8 cellular contexts compared by ENCODE assay signal in the genomic region with DNA sequence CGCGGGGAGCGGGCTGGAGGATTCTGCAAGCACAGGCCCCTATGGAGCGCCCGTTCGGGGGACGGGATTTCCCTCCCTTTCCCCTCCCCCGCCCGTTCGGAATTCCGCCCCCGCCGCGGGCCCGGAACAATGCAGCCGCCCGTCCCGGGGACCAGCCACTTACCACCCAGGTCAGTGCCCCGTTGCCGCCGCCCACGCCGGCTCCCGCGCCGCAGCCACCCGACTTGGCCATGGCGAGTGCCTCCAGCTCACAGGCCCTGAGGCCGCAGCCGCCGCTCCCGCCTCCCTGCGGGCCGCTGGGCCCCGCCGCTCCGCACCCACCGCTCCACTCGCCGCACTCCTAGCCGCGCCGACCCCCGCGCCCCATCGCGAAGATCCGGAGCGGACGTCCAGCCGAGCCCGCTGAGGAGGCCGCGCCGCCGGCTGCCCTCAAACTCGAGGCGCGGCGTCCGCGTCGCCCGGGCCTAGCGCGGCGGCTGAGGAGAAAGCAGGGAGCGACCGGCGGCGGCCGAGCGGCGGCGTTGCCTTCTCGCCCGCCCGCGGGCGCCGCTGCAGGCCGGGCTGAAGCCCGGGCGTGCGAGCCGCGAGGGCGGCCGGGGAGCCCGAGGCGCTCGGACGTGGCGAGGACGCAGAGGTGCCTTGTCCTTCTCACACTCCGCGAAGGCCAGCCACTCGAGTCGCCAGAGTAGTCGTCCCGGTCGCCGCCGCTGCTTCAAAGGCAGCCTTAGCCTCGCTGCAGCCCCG. TPM values are rescaled to one million over a fixed set of nuclear protein-coding genes. Genes with fewer than 3 reads are reported as not detected.
A peak's percentile ranks its signal among the peaks of the same experiment; 100 is the strongest.
DNase-seq lines count a peak whose midpoint lies in the region; ATAC-seq, FAIRE-seq and TF ChIP-seq lines count a peak whose summit lies in the region.

No MANE protein-coding gene starts in this region.

- no peak overlapping the region for H2BK20ac ChIP-seq in H1 (ENCODE audit: low read length)

- DNase-seq in GM06990 (ENCODE audit: extremely low read depth, insufficient read length) (peak; percentile 84), H1 (ENCODE audit: low read depth in 1 of 2, low spot score in 2 of 2) (peak in 1 of 2 experiments; percentile 68), mesothelial cell of epicardium (ENCODE audit: low spot score in 2 of 2, unreplicated experiment in 2 of 2) (peak; percentile 60 to 71), KG1 (lab: John Stamatoyannopoulos, UW) (no peak)
- peak; percentile 51 to 54 (median 52) for DNase-seq in activated CD8-positive, alpha-beta memory T cell treated with anti-CD3 and anti-CD28 coated beads for 48 hours (ENCODE audit: low read depth in 2 of 3, low spot score in 2 of 3)
- peak; percentile 35 to 43 for DNase-seq in stimulated activated CD8-positive, alpha-beta memory T cell treated with anti-CD3 and anti-CD28 coated beads, Interleukin-2, amount 100 ng/mL, for 1 hour (ENCODE audit: low read depth in 2 of 2)

- H3K79me1 ChIP-seq in H1 (ENCODE audit: low read depth, low read length), result 0 out of 2 replicates have a peak, but pooled peaks cover 2% of the 10 kb centered on the region

- no peak overlapping the region for H3K14ac ChIP-seq in H1 (ENCODE audit: insufficient read length)

- H3K27ac ChIP-seq in H1 (ENCODE audit: low read depth, low read length), result peak overlapping the region; percentile 94

- H3K23me2 ChIP-seq in H1 (ENCODE audit: low read depth, low read length), result peaks cover 7% of the 10 kb centered on the region; the same call in 1 of the 2 replicates

- 1% methylated on average over 25 of the region's 106 CpGs; no CpG with 5 or more reads in 1 of the 2 experiments for WGBS in H1 (ENCODE audit: extremely low coverage in 1 of 2, insufficient coverage in 1 of 2, insufficient read length in 1 of 2, insufficient replicate concordance in 2 of 2, low coverage in 1 of 2, low lambda C conversion rate in 2 of 2, missing lambda C conversion rate in 1 of 2), 2 experiments

- no peak overlapping the region for H2BK120ac ChIP-seq in H1 (replicated peaks; ENCODE audit: low read depth, low read length)

- TF ChIP-seq RAD21 in H1 (IDR thresholded peaks at IDR 0.05 in 1 of 2, conservative IDR thresholded peaks at IDR 0.05 in 1 of 2; ENCODE audit: low read depth in 2 of 2, low read length in 2 of 2), result no peak

- peaks cover 7% of the 10 kb centered on the region; the same call in 1 of the 2 replicates for H3F3A ChIP-seq in Loucy (ENCODE audit: low read depth)

- no peak; a peak in 1 of 3 replicates for TF ChIP-seq POLR2A in H1 (IDR thresholded peaks at IDR 0.05; ENCODE audit: control extremely low read depth in 1 of 2, low read depth in 2 of 2, low read length in 2 of 2)

- H3K79me2 ChIP-seq in Loucy (ENCODE audit: insufficient read depth, low read length), result peaks cover 73% of the 10 kb centered on the region
- peaks cover 14 to 45% of the 10 kb centered on the region in 2 experiments for H3K79me2 ChIP-seq in H1 (ENCODE audit: control insufficient read depth in 1 of 2, insufficient read depth in 2 of 2, low read length in 2 of 2)

- no peaks in the 10 kb centered on the region for H3K27me3 Mint-ChIP-seq in mesothelial cell of epicardium (ENCODE audit: low read depth)

- peak overlapping the region; percentile 99 for H3K27ac Mint-ChIP-seq in mesothelial cell of epicardium

- H3K18ac ChIP-seq in H1 (ENCODE audit: extremely low read depth, low read length), result peak overlapping the region; percentile 84

- no peak for FAIRE-seq in H1 (lab: Jason Lieb, UNC)

- CTCF ChIA-PET in H1 (lab: Charles Lee; ENCODE audit: partially characterized antibody), result interaction anchor here (1.2 kb wide), 1 partner anchor 16 kb away, joined by 3 read pairs; no protein-coding TSS in a partner anchor

- no peak overlapping the region for H2BK15ac ChIP-seq in H1 (ENCODE audit: low read length)

- peaks cover 46% of the 10 kb centered on the region for H4K20me1 ChIP-seq in Loucy (ENCODE audit: insufficient read depth, low read length, poor library complexity, severe bottlenecking)
- H4K20me1 ChIP-seq in H1 (replicated peaks in 1 of 2; ENCODE audit: control insufficient read depth in 1 of 2, insufficient read depth in 2 of 2, low read length in 2 of 2), result peaks cover 6 to 10% of the 10 kb centered on the region in 2 experiments

- no peak overlapping the region for H2AFZ ChIP-seq in Loucy (ENCODE audit: low read length)
- H2AFZ ChIP-seq in H1 (ENCODE audit: low read length), result no peak overlapping the region

- H2AK5ac ChIP-seq in H1 (ENCODE audit: low read depth, low read length), result no peak overlapping the region

- H4K5ac ChIP-seq in H1 (ENCODE audit: insufficient read length, low read depth, low read length), result peak overlapping the region; percentile 82

- H3K4me3 ChIP-seq in GM06990 (replicated peaks; ENCODE audit: low read depth, low read length) (peak overlapping the region; percentile 73), Loucy (ENCODE audit: low read length, poor library complexity, severe bottlenecking) (peak overlapping the region; percentile 88), H1 (ENCODE audit: extremely low read depth in 1 of 4, insufficient read depth in 2 of 4, low read depth in 3 of 4, low read length in 4 of 4) (peak overlapping the region; percentile 60 to 86 (median 77))

- H3K4me2 ChIP-seq in Loucy (ENCODE audit: low read depth, low read length, poor library complexity, severe bottlenecking) (peak overlapping the region; percentile 78), H1 (ENCODE audit: insufficient read depth in 1 of 2, low read depth in 2 of 2, low read length in 2 of 2) (peak overlapping the region; percentile 75 to 79)

- peak; percentile 27 for ATAC-seq in GM21737 (IDR thresholded peaks at IDR 0.05; ENCODE audit: unreplicated experiment)

- no peak overlapping the region; the same call in 1 of the 2 replicates for H2BK5ac ChIP-seq in H1 (ENCODE audit: low read depth, low read length)

- peak overlapping the region; percentile 72 for H3K4ac ChIP-seq in H1 (replicated peaks; ENCODE audit: insufficient read length, low read depth, low read length)

- peak overlapping the region; percentile 94 for H4K91ac ChIP-seq in H1 (replicated peaks; ENCODE audit: insufficient read length, low read length)

- no peak overlapping the region for H2BK12ac ChIP-seq in H1 (ENCODE audit: low read depth, low read length)

- no peak overlapping the region for H3K23ac ChIP-seq in H1 (ENCODE audit: insufficient read length)

- H3K9me2 ChIP-seq in Loucy (replicated peaks; ENCODE audit: low read depth, low read length), result no peaks in the 10 kb centered on the region

- peak overlapping the region; percentile 95 for H4K8ac ChIP-seq in H1 (ENCODE audit: extremely low read depth, insufficient read depth, low read length)

- H3K4me1 ChIP-seq in Loucy (ENCODE audit: insufficient read depth, low read length, poor library complexity, severe bottlenecking) (peaks cover 57% of the 10 kb centered on the region), H1 (replicated peaks in 1 of 4; ENCODE audit: control insufficient read depth in 3 of 4, insufficient read depth in 4 of 4, low read length in 3 of 4) (peaks cover 0 to 11% (median 6%) of the 10 kb centered on the region in 4 experiments; a peak in 4 of 7 replicates)

- no peak for TF ChIP-seq CTCF in GM06990 (IDR thresholded peaks at IDR 0.05; ENCODE audit: insufficient read depth, low read length, poor library complexity, severe bottlenecking)
- no peak for TF ChIP-seq CTCF in Loucy (conservative IDR thresholded peaks at IDR 0.05; ENCODE audit: low read length)
- TF ChIP-seq CTCF in H1 (IDR thresholded peaks at IDR 0.05; ENCODE audit: control extremely low read depth in 1 of 3, insufficient read depth in 1 of 3, low read depth in 1 of 3, low read length in 3 of 3), result no peak
- no peak for TF ChIP-seq CTCF in mesothelial cell of epicardium (IDR thresholded peaks at IDR 0.05; ENCODE audit: unreplicated experiment)

- no peaks in the 10 kb centered on the region for H3K9me3 Mint-ChIP-seq in mesothelial cell of epicardium

- H3K36me3 Mint-ChIP-seq in mesothelial cell of epicardium, result no peaks in the 10 kb centered on the region

- TF ChIP-seq EP300 in H1 (IDR thresholded peaks at IDR 0.05; ENCODE audit: borderline replicate concordance in 1 of 2, low read depth in 2 of 2, low read length in 2 of 2), result no peak

- POLR2A ChIA-PET in H1 (lab: Charles Lee; ENCODE audit: partially characterized antibody), result interaction anchor here (1.0 to 1.8 kb wide), 3 partner anchors 102 to 193 kb away, joined by 4 to 5 read pairs (median 5); partner anchors contain the start of gene NGLY1

- peak overlapping the region; percentile 97 for H3K4me3 Mint-ChIP-seq in mesothelial cell of epicardium

- no peak overlapping the region for H3K56ac ChIP-seq in H1 (replicated peaks; ENCODE audit: insufficient read length, low read depth, low read length)

- H3K9me3 ChIP-seq in Loucy (ENCODE audit: insufficient read depth, low read depth, low read length) (no peaks in the 10 kb centered on the region), H1 (ENCODE audit: insufficient read depth in 2 of 2, low read depth in 1 of 2, low read length in 1 of 2) (no peaks in the 10 kb centered on the region)

- H3K36me3 ChIP-seq in GM06990 (ENCODE audit: control insufficient read depth, insufficient read depth, low read length) (no peaks in the 10 kb centered on the region), Loucy (ENCODE audit: insufficient read depth, low read length) (no peaks in the 10 kb centered on the region), H1 (ENCODE audit: control insufficient read depth in 2 of 4, insufficient read depth in 4 of 4, low read length in 3 of 4) (no peaks in the 10 kb centered on the region)

- no peaks in the 10 kb centered on the region for H3K27me3 ChIP-seq in GM06990 (replicated peaks; ENCODE audit: control insufficient read depth, insufficient read depth, low read length)
- peaks cover 11% of the 10 kb centered on the region for H3K27me3 ChIP-seq in Loucy (ENCODE audit: insufficient read depth, low read length, poor library complexity, severe bottlenecking)
- H3K27me3 ChIP-seq in H1 (replicated peaks in 1 of 4; ENCODE audit: control insufficient read depth in 3 of 4, extremely low read depth in 1 of 4, insufficient read depth in 3 of 4, low read length in 3 of 4), result no peaks in the 10 kb centered on the region

- H3K9ac ChIP-seq in Loucy (ENCODE audit: low read depth, low read length, poor library complexity, severe bottlenecking) (peak overlapping the region; percentile 86), H1 (replicated peaks in 1 of 4; ENCODE audit: extremely low read depth in 1 of 4, low read depth in 3 of 4, low read length in 3 of 4) (peak overlapping the region; percentile 86 to 97 (median 94))

- H3K4me1 Mint-ChIP-seq in mesothelial cell of epicardium, result peaks cover 48% of the 10 kb centered on the region

RNA-seq across cellular contexts. Expression of gene TOP2B, which starts 0.5 kb away (rescaled TPM):
- 188 and 206 TPM in 2 replicates for total RNA-seq in H1 (2021; fragmentation: NEBNext Ultra II Directional; extraction: Animal tissue kit (Norgen Biotek cat#: 25700))
- 15.7 and 34.9 TPM in 2 replicates for polyA plus RNA-seq in H1 (2011; rRNA removed)
- polyA plus RNA-seq in H1 (2011; cell fraction: cytosol; rRNA removed), result 48.9 TPM
- 11.0 TPM for polyA plus RNA-seq in H1 (2011; cell fraction: nucleus; rRNA removed)
- polyA plus RNA-seq in H1 (2012, experiment 1 of 2), result 76.4 to 122 TPM (median 87.1 TPM) in 4 replicates
- polyA plus RNA-seq in H1 (2012, experiment 2 of 2), result 7.2 TPM
- polyA plus RNA-seq in H1 (2013, experiment 1 of 2), result 84.6 TPM
- polyA plus RNA-seq in H1 (2013, experiment 2 of 2), result 82.5 TPM
- 37.9 and 44.5 TPM in 2 replicates for polyA minus RNA-seq in H1 (2011; rRNA and poly(A)+ RNA removed)
- 49.3 TPM for polyA minus RNA-seq in H1 (2011; cell fraction: cytosol; rRNA and poly(A)+ RNA removed)
- 59.0 TPM for polyA minus RNA-seq in H1 (2011; cell fraction: nucleus; rRNA and poly(A)+ RNA removed)
- 194 to 203 TPM (median 203 TPM) in 3 replicates for total RNA-seq in mesothelial cell of epicardium
